8 cellular contexts compared by ENCODE assay signal in the genomic region with DNA sequence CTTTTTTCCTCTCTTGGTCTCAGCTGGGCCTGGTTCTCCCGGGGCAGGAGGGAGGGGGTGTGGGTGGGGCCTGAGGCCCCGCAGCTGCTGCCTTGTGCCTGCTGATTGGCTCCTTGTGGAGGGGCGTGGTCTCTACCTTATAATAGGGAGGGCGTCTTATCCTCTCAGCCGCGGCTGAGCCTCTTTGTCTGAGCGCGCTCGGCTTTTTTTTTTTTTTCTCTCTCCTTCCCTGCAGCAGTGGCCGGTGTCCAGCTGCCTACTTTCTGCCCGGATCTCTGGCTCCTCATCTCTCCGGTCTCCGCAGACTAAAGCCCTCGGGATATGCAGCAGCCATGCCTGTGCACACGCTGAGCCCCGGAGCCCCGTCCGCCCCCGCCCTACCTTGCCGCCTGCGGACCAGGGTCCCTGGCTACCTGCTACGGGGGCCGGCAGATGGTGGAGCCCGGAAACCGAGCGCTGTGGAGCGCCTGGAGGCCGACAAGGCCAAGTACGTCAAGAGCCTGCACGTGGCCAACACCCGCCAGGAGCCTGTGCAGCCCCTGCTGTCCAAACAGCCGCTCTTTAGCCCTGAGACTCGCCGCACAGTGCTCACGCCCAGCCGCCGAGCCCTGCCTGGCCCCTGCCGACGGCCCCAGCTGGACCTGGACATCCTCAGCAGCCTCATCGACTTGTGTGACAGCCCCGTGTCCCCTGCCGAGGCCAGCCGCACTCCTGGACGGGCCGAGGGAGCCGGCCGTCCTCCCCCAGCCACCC. TPM values are rescaled to one million over a fixed set of nuclear protein-coding genes. Genes with fewer than 3 reads are reported as not detected.
DNase-seq lines count a peak whose midpoint lies in the region; ATAC-seq and TF ChIP-seq lines count a peak whose summit lies in the region.

No MANE protein-coding gene starts in this region.

- no peaks in the 10 kb centered on the region for H3K27me3 ChIP-seq in CD4-positive, CD25-positive, alpha-beta regulatory T cell (ENCODE audit: control insufficient read depth, insufficient read depth, low read length)
- H3K27me3 ChIP-seq in muscle layer of colon (ENCODE audit: control insufficient read depth in 1 of 2, insufficient read depth in 2 of 2, low read length in 2 of 2) = peaks cover 5 to 32% of the 10 kb centered on the region in 2 donors

- peaks cover 5 to 68% (median 40%) of the 10 kb centered on the region in 4 donors for H3K4me1 Mint-ChIP-seq in CD4-positive, CD25-positive, alpha-beta regulatory T cell

- H3K27ac ChIP-seq in CD4-positive, CD25-positive, alpha-beta regulatory T cell (ENCODE audit: insufficient read depth, low read length, poor library complexity, severe bottlenecking) = peak overlapping the region; percentile 82
- no peak overlapping the region for H3K27ac ChIP-seq in muscle layer of colon (ENCODE audit: low read depth, low read length)

- no peaks in the 10 kb centered on the region for H3K36me3 ChIP-seq in CD4-positive, CD25-positive, alpha-beta regulatory T cell (ENCODE audit: control insufficient read depth, insufficient read depth, low read length)
- H3K36me3 ChIP-seq in muscle layer of colon (ENCODE audit: insufficient read depth, low read length) = no peaks in the 10 kb centered on the region

- TF ChIP-seq POLR2A in erythroblast (IDR thresholded peaks at IDR 0.05; ENCODE audit: low read length) = peak; percentile 22

- DNase-seq in CD4-positive, CD25-positive, alpha-beta regulatory T cell = peak; percentile 87 to 95 (median 91)
- DNase-seq in NOMO-1 (lab: John Stamatoyannopoulos, UW; ENCODE audit: unreplicated experiment in 2 of 2) (peak; percentile 81 to 86), activated T-cell treated with anti-CD3 and anti-CD28 coated beads for 4 hours (peak; percentile 90), erythroblast (lab: John Stamatoyannopoulos, UW) (peak; percentile 93 to 95)
- peak; percentile 86 for DNase-seq in stimulated activated CD8-positive, alpha-beta memory T cell treated with anti-CD3 and anti-CD28 coated beads, Interleukin-4, amount 100 ng/mL, for 24 hours (ENCODE audit: low read depth)

- ATAC-seq in CD4-positive, CD25-positive, alpha-beta regulatory T cell (ENCODE audit: low read depth in 2 of 2) = peak; percentile 93 to 94
- ATAC-seq in GM19463 (IDR thresholded peaks at IDR 0.05; ENCODE audit: unreplicated experiment) (peak; percentile 96), HG03575 (IDR thresholded peaks at IDR 0.05; ENCODE audit: extremely low read depth, insufficient number of reproducible peaks, low FRiP score, unreplicated experiment) (peak; percentile 72)

- H3K36me3 Mint-ChIP-seq in CD4-positive, CD25-positive, alpha-beta regulatory T cell = peaks cover 6% of the 10 kb centered on the region

- H3K27ac Mint-ChIP-seq in CD4-positive, CD25-positive, alpha-beta regulatory T cell = peak overlapping the region; percentile 60 to 94 (median 88)

- H3K27me3 Mint-ChIP-seq in CD4-positive, CD25-positive, alpha-beta regulatory T cell = no peaks in the 10 kb centered on the region

- peak overlapping the region; percentile 94 to 99 (median 98) for H3K4me3 Mint-ChIP-seq in CD4-positive, CD25-positive, alpha-beta regulatory T cell

- no peaks in the 10 kb centered on the region for H3K9me3 ChIP-seq in CD4-positive, CD25-positive, alpha-beta regulatory T cell (ENCODE audit: control insufficient read depth in 2 of 2, low read length in 2 of 2)
- no peaks in the 10 kb centered on the region for H3K9me3 ChIP-seq in muscle layer of colon (ENCODE audit: low read length)

- H3K9ac ChIP-seq in muscle layer of colon (ENCODE audit: low read length) = no peak overlapping the region

- H3K4me3 ChIP-seq in CD4-positive, CD25-positive, alpha-beta regulatory T cell (ENCODE audit: low read depth, low read length) = peak overlapping the region; percentile 62
- H3K4me3 ChIP-seq in muscle layer of colon (ENCODE audit: low read depth in 1 of 2, low read length in 2 of 2) = peak overlapping the region; percentile 18 to 43

- no peaks in the 10 kb centered on the region for H3K9me3 Mint-ChIP-seq in CD4-positive, CD25-positive, alpha-beta regulatory T cell

- peaks cover 80% of the 10 kb centered on the region for H3K4me1 ChIP-seq in CD4-positive, CD25-positive, alpha-beta regulatory T cell (ENCODE audit: control insufficient read depth, insufficient read depth, low read length, poor library complexity, severe bottlenecking)
- peaks cover 7% of the 10 kb centered on the region for H3K4me1 ChIP-seq in muscle layer of colon (ENCODE audit: insufficient read depth, low read length)

RNA-seq across cellular contexts. Expression of a gene that starts 11.1 kb away (rescaled TPM):
- total RNA-seq in CD4-positive, CD25-positive, alpha-beta regulatory T cell = 27.5 TPM
- polyA plus RNA-seq in CD4-positive, CD25-positive, alpha-beta regulatory T cell = 10 to 100 TPM; 24.6 to 36.5 (median 31.7) TPM
